Comparison of ENCODE assay signal across 9 cellular contexts in genomic region chr20:19756756-19757486, GRCh38. TPM values are rescaled to one million over a fixed set of nuclear protein-coding genes. Genes with fewer than 3 reads are reported as not detected.
DNase-seq lines count a peak whose midpoint lies in the region; TF ChIP-seq lines count a peak whose summit lies in the region.
"Had no signal": no experiment of that assay in that cellular context is flagged by ENCODE, and none has a peak within 500 bp of the region (broad histone marks: within the 10 kb centered on the region; RNA-seq: fewer than 3 reads in every experiment).

No MANE protein-coding gene starts in this region.

- no peaks in the 10 kb centered on the region for H3K9me3 ChIP-seq in neural progenitor cell (ENCODE audit: low read depth)

- peaks cover 7% of the 10 kb centered on the region for H3K4me1 ChIP-seq in neural progenitor cell

- H3K27ac Mint-ChIP-seq in endothelial cell (ENCODE audit: unreplicated experiment) (peak overlapping the region; percentile 84), neural progenitor cell (peak overlapping the region; percentile 63)
- H3K27ac Mint-ChIP-seq: activated naive CD8-positive, alpha-beta T cell treated with anti-CD3 and anti-CD28 coated beads for 36 hours had no signal

- DNase-seq in AG10803 (ENCODE audit: low read depth) (no peak), NCI-H2171 treated with DMSO at 0.1 percent for 48 hours (lab: John Stamatoyannopoulos, UW) (peak; percentile 92), endothelial cell (ENCODE audit: low spot score) (no peak), neural progenitor cell (ENCODE audit: low spot score) (no peak), SK-N-DZ (ENCODE audit: low spot score) (no peak), amniotic stem cell (lab: John Stamatoyannopoulos, UW) (no peak), NCI-H2227 treated with DMSO at 0.1 percent for 48 hours (lab: John Stamatoyannopoulos, UW) (no peak)
- DNase-seq in effector CD8-positive, alpha-beta T cell (lab: John Stamatoyannopoulos, UW) = no peak
- DNase-seq: activated naive CD8-positive, alpha-beta T cell treated with anti-CD3 and anti-CD28 coated beads for 36 hours had no signal

- H3F3A ChIP-seq in neural progenitor cell (ENCODE audit: low read depth) = peaks cover 23% of the 10 kb centered on the region

- H3K9me3 Mint-ChIP-seq in endothelial cell (ENCODE audit: unreplicated experiment) (no peaks in the 10 kb centered on the region), neural progenitor cell (no peaks in the 10 kb centered on the region)
- H3K9me3 Mint-ChIP-seq: activated naive CD8-positive, alpha-beta T cell treated with anti-CD3 and anti-CD28 coated beads for 36 hours had no signal

- H3K27me3 Mint-ChIP-seq in endothelial cell (ENCODE audit: unreplicated experiment) (peaks cover 6% of the 10 kb centered on the region), neural progenitor cell (ENCODE audit: insufficient read depth, low read depth) (peaks cover 4% of the 10 kb centered on the region)

- H3K36me3 ChIP-seq in neural progenitor cell = no peaks in the 10 kb centered on the region

- H3K4me2 ChIP-seq in neural progenitor cell = peak overlapping the region; percentile 91

- H3K79me2 ChIP-seq in neural progenitor cell (ENCODE audit: low read depth) = no peaks in the 10 kb centered on the region

- H2AFZ ChIP-seq in neural progenitor cell (replicated peaks) = peak overlapping the region; percentile 79

- H3K9ac ChIP-seq in neural progenitor cell = peak overlapping the region; percentile 1

- peak overlapping the region; percentile 92 for H3K4me3 ChIP-seq in AG10803 (ENCODE audit: low read length)
- H3K4me3 ChIP-seq in neural progenitor cell = peak overlapping the region; percentile 76

- peaks cover 11% of the 10 kb centered on the region for H3K27me3 ChIP-seq in neural progenitor cell

- no peaks in the 10 kb centered on the region for H4K20me1 ChIP-seq in neural progenitor cell (ENCODE audit: low read depth)

- H3K36me3 Mint-ChIP-seq in endothelial cell (ENCODE audit: low read depth, unreplicated experiment) (no peaks in the 10 kb centered on the region), neural progenitor cell (peaks cover 12% of the 10 kb centered on the region)
- H3K36me3 Mint-ChIP-seq: activated naive CD8-positive, alpha-beta T cell treated with anti-CD3 and anti-CD28 coated beads for 36 hours had no signal

- TF ChIP-seq CTCF in AG10803 (conservative IDR thresholded peaks at IDR 0.05; ENCODE audit: low read length) = no peak
- no peak for TF ChIP-seq CTCF in endothelial cell (IDR thresholded peaks at IDR 0.05; ENCODE audit: unreplicated experiment)
- TF ChIP-seq CTCF in neural progenitor cell (IDR thresholded peaks at IDR 0.05) = no peak

- H3K4me1 Mint-ChIP-seq in endothelial cell (ENCODE audit: unreplicated experiment) (peaks cover 22% of the 10 kb centered on the region), neural progenitor cell (peaks cover 22% of the 10 kb centered on the region)

- no peak overlapping the region for H3K27ac ChIP-seq in neural progenitor cell

- H3K4me3 Mint-ChIP-seq in endothelial cell (ENCODE audit: unreplicated experiment) (peak overlapping the region; percentile 84), neural progenitor cell (peak overlapping the region; percentile 95)

RNA-seq across cellular contexts. Expression of gene RIN2, which starts 1.1 kb away (rescaled TPM):
- total RNA-seq in endothelial cell (ENCODE audit: unreplicated experiment) (57.5 TPM), neural progenitor cell (ENCODE audit: low replicate concordance) (5.5 and 7.2 TPM in 2 replicates)
- not detected in 2 replicates for polyA plus RNA-seq in SK-N-DZ (2014; cell fraction: cytosol; rRNA removed)
- polyA plus RNA-seq in SK-N-DZ (2014; cell fraction: nucleus; rRNA removed) = not detected in 2 replicates
- total RNA-seq: activated naive CD8-positive, alpha-beta T cell treated with anti-CD3 and anti-CD28 coated beads for 36 hours had no signal
